28 cellular contexts compared by ENCODE assay signal in the genomic region with DNA sequence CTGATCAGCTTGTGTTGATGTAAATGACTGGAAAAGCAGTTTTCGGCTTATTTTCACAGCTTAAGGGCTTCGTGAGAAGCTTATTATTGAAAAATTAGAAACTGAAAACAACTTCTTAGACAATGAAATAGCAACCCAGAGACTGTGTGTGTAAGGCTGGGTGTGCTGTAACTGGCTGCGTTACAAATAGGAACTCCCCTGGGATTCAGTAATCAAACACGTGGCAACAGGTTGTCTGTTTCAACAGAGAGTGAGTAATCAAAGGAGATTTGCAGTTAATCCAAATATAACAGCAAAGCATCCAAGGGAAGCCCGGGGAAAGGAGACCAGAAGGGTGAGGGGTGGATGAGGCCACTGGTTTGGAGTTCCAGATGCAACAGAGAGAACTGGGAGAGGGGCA. TPM values are rescaled to one million over a fixed set of nuclear protein-coding genes. Genes with fewer than 3 reads are reported as not detected.
"Had no signal": no experiment of that assay in that cellular context is flagged by ENCODE, and none has a peak within 500 bp of the region (broad histone marks: within the 10 kb centered on the region; RNA-seq: fewer than 3 reads in every experiment).

No MANE protein-coding gene starts in this region.

- H3K9me3 Mint-ChIP-seq: nephron progenitor cell had no signal

- H3K9me3 ChIP-seq: adrenal gland, ascending aorta, gastroesophageal sphincter, lower lobe of right lung, mucosa of descending colon, pancreas, sigmoid colon, testis, vagina had no signal

- H3K4me3 Mint-ChIP-seq: activated naive CD8-positive, alpha-beta T cell; activated T-cell treated with anti-CD3 and anti-CD28 coated beads, Interleukin-2, amount 50 U/mL, for 24 hours; activated T-helper 17 cell treated with anti-CD3 and anti-CD28 coated beads, Interleukin-2, amount 50 U/mL, for 72 hours; nephron progenitor cell; stimulated activated naive B cell treated with anti-CD40 and anti-IgM and Interleukin-4, amounts not matched to agents 10 μg/mL and 1 μg/mL and 100 μg/mL, for 72 hours had no signal

- H3K4me1 ChIP-seq: adrenal gland, ascending aorta, gastroesophageal sphincter, lower lobe of right lung, pancreas, sigmoid colon, testis, vagina had no signal

- H3K27ac ChIP-seq: adrenal gland, ascending aorta, brain microvascular endothelial cell, gastroesophageal sphincter, lower lobe of right lung, pancreas, sigmoid colon, testis, vagina had no signal

- H3K27ac Mint-ChIP-seq: activated naive CD8-positive, alpha-beta T cell; activated T-cell treated with anti-CD3 and anti-CD28 coated beads, Interleukin-2, amount 50 U/mL, for 24 hours; activated T-helper 17 cell treated with anti-CD3 and anti-CD28 coated beads, Interleukin-2, amount 50 U/mL, for 72 hours; nephron progenitor cell; stimulated activated naive B cell treated with anti-CD40 and anti-IgM and Interleukin-4, amounts not matched to agents 10 μg/mL and 1 μg/mL and 100 μg/mL, for 72 hours had no signal

- H3K4me1 Mint-ChIP-seq: activated T-helper 17 cell treated with anti-CD3 and anti-CD28 coated beads, Interleukin-2, amount 50 U/mL, for 72 hours; nephron progenitor cell; stimulated activated naive B cell treated with anti-CD40 and anti-IgM and Interleukin-4, amounts not matched to agents 10 μg/mL and 1 μg/mL and 100 μg/mL, for 72 hours had no signal

- ATAC-seq: activated T-helper 17 cell treated with anti-CD3 and anti-CD28 coated beads, Interleukin-2, amount 50 U/mL, for 72 hours; gastroesophageal sphincter; lower lobe of right lung; mucosa of descending colon; pancreas; stimulated activated naive B cell treated with anti-CD40 and anti-IgM and Interleukin-4, amounts not matched to agents 10 μg/mL and 1 μg/mL and 100 μg/mL, for 72 hours had no signal

- H3K36me3 ChIP-seq: adrenal gland, ascending aorta, brain microvascular endothelial cell, gastroesophageal sphincter, lower lobe of right lung, pancreas, sigmoid colon, vagina had no signal

- DNase-seq: activated CD4-positive, alpha-beta T cell treated with anti-CD3 and anti-CD28 coated beads, Interleukin-2, amount 50 U/mL, for 4 hours; activated CD8-positive, alpha-beta memory T cell treated with anti-CD3 and anti-CD28 coated beads for 24 hours; activated CD8-positive, alpha-beta memory T cell treated with anti-CD3 and anti-CD28 coated beads, Interleukin-2, amount 50 U/mL, for 4 hours; activated T-cell treated with anti-CD3 and anti-CD28 coated beads, Interleukin-2, amount 50 U/mL, for 24 hours; adrenal gland; brain microvascular endothelial cell; central memory CD4-positive, alpha-beta T cell; dermis blood vessel endothelial cell; effector CD8-positive, alpha-beta T cell; head of caudate nucleus; kidney; lower lobe of right lung; mesendoderm; mucosa of descending colon; nephron progenitor cell; pancreas; sigmoid colon; stimulated activated CD4-positive, alpha-beta T cell treated with anti-CD3 and anti-CD28 coated beads, Interleukin-2, amount 100 ng/mL, for 48 hours; stimulated activated CD8-positive, alpha-beta memory T cell treated with anti-CD3 and anti-CD28 coated beads, Interleukin-4, amount 100 ng/mL, for 48 hours; stimulated activated naive B cell treated with anti-CD40 and anti-IgM and Interleukin-4, amounts not matched to agents 10 μg/mL and 1 μg/mL and 100 μg/mL, for 72 hours; testis; trophoblast cell had no signal

- H3K27me3 Mint-ChIP-seq: activated naive CD8-positive, alpha-beta T cell; activated T-cell treated with anti-CD3 and anti-CD28 coated beads, Interleukin-2, amount 50 U/mL, for 24 hours; activated T-helper 17 cell treated with anti-CD3 and anti-CD28 coated beads, Interleukin-2, amount 50 U/mL, for 72 hours had no signal

- H3K4me3 ChIP-seq: adrenal gland, ascending aorta, gastroesophageal sphincter, lower lobe of right lung, mucosa of descending colon, pancreas, sigmoid colon, testis, vagina had no signal

- H3K27me3 ChIP-seq: adrenal gland, ascending aorta, brain microvascular endothelial cell, gastroesophageal sphincter, pancreas, sigmoid colon, testis, vagina had no signal

- H3K36me3 Mint-ChIP-seq: activated naive CD8-positive, alpha-beta T cell; stimulated activated naive B cell treated with anti-CD40 and anti-IgM and Interleukin-4, amounts not matched to agents 10 μg/mL and 1 μg/mL and 100 μg/mL, for 72 hours had no signal

- FAIRE-seq: kidney, pancreas had no signal

RNA-seq across cellular contexts. Expression of a gene that starts 19.2 kb away (rescaled TPM):
- total RNA-seq: activated T-helper 17 cell treated with anti-CD3 and anti-CD28 coated beads, Interleukin-2, amount 50 U/mL, for 72 hours; ascending aorta; T-helper 2 cell treated with Interferon-gamma antibody and Interleukin-4, amounts not matched to agents 100 ng/mL and 5 ng/mL, for 36 hours had no signal
